Comparison of ENCODE assay signal across 10 cellular contexts in the genomic region with DNA sequence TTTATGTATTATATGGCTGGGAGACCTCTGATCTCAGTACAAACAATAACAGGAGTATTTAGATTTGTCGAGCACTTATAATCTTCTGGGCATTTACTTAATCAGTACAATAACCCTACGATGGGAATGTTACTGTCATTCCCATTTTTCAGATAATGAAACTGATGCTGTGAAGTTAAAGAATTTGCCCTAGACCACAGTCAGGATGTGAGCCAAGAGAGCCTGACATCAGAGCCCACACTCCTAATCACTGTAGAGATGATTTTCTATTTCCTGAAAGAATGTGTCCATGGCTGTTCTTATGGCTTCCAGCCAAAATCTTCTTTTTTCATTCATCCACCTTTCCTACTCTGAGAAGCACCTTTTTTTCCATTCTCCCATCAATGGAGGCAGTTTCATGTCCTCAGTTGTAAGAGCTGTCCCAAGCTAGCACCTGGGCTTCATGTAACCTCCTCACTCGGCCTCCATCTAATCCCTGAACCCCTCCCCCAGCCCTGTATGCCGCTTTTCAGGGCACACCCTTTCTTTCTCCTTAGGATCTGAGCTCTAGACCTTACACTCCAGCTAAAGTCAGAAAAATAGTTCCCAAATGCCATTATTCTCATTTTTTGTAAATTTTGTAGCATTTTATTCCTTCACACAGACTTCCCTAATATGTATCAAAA. TPM values are rescaled to one million over a fixed set of nuclear protein-coding genes. Genes with fewer than 3 reads are reported as not detected.
DNase-seq lines count a peak whose midpoint lies in the region; ATAC-seq and TF ChIP-seq lines count a peak whose summit lies in the region.
"Had no signal": no experiment of that assay in that cellular context is flagged by ENCODE, and none has a peak within 500 bp of the region (broad histone marks: within the 10 kb centered on the region; RNA-seq: fewer than 3 reads in every experiment).

No MANE protein-coding gene starts in this region.

- H3K4me1 ChIP-seq in left lung (peaks cover 6 to 9% of the 10 kb centered on the region in 2 donors), upper lobe of right lung (peaks cover 5% of the 10 kb centered on the region)

- peaks cover 28% of the 10 kb centered on the region for H3K27me3 Mint-ChIP-seq in T-helper 2 cell treated with Interferon-gamma antibody and Interleukin-4, amounts not matched to agents 5 μg/mL and 100 μg/mL, for 36 hours (ENCODE audit: low read depth)

- H3K9me3 Mint-ChIP-seq in T-helper 2 cell treated with Interferon-gamma antibody and Interleukin-4, amounts not matched to agents 5 μg/mL and 100 μg/mL, for 36 hours, result no peaks in the 10 kb centered on the region
- H3K9me3 Mint-ChIP-seq: T-helper 1 cell treated with Interleukin-12 subunit alpha and Interleukin-12 subunit beta and Interleukin-4 antibody, amounts not matched to agents 30 μg/mL and 1 μg/mL, for 36 hours had no signal

- DNase-seq in T-helper 2 cell treated with Interferon-gamma antibody and Interleukin-4, amounts not matched to agents 5 μg/mL and 100 μg/mL, for 36 hours (ENCODE audit: low spot score), result no peak
- DNase-seq in T-helper 2 cell (no peak), amniotic epithelial cell (ENCODE audit: low read depth) (peak; percentile 75), left lung (no peak), upper lobe of right lung (no peak), G401 (ENCODE audit: low spot score) (no peak), head of caudate nucleus (no peak)
- DNase-seq: mucosa of descending colon had no signal

- no peaks in the 10 kb centered on the region for H3K27me3 ChIP-seq in left lung
- no peaks in the 10 kb centered on the region for H3K27me3 ChIP-seq in upper lobe of right lung

- TF ChIP-seq CTCF in left lung (IDR thresholded peaks at IDR 0.05) (no peak), upper lobe of right lung (IDR thresholded peaks at IDR 0.05) (no peak)

- intact Hi-C loops in left lung (cut with DNase I) (no loop called here), upper lobe of right lung (cut with DNase I) (no loop called here), head of caudate nucleus (cut with DNase I) (no loop called here)

- H3K4me1 Mint-ChIP-seq in T-helper 2 cell treated with Interferon-gamma antibody and Interleukin-4, amounts not matched to agents 5 μg/mL and 100 μg/mL, for 36 hours (ENCODE audit: low read depth), result peaks cover 10% of the 10 kb centered on the region

- H3K9me3 ChIP-seq in left lung (no peaks in the 10 kb centered on the region), upper lobe of right lung (no peaks in the 10 kb centered on the region)
- H3K9me3 ChIP-seq: mucosa of descending colon had no signal

- H3K27ac Mint-ChIP-seq in T-helper 2 cell treated with Interferon-gamma antibody and Interleukin-4, amounts not matched to agents 5 μg/mL and 100 μg/mL, for 36 hours, result no peak overlapping the region
- H3K27ac Mint-ChIP-seq: T-helper 1 cell treated with Interleukin-12 subunit alpha and Interleukin-12 subunit beta and Interleukin-4 antibody, amounts not matched to agents 30 μg/mL and 1 μg/mL, for 36 hours had no signal

- H3K27ac ChIP-seq in left lung (peak overlapping the region; percentile 77 to 78), upper lobe of right lung (peak overlapping the region; percentile 72)

- H3K36me3 ChIP-seq in left lung (no peaks in the 10 kb centered on the region), upper lobe of right lung (peaks cover 2% of the 10 kb centered on the region)

- in situ Hi-C loops in G401 (cut with HindIII; ENCODE audit: low sequenced_read_pairs), result no loop called here

- H3K4me3 Mint-ChIP-seq in T-helper 2 cell treated with Interferon-gamma antibody and Interleukin-4, amounts not matched to agents 5 μg/mL and 100 μg/mL, for 36 hours, result peak overlapping the region; percentile 17

- ATAC-seq in left lung, result peak; percentile 7
- ATAC-seq in upper lobe of right lung, result no peak
- ATAC-seq in GM18909 (IDR thresholded peaks at IDR 0.05; ENCODE audit: poor library complexity, unreplicated experiment), result no peak

- no peaks in the 10 kb centered on the region for H3K36me3 Mint-ChIP-seq in T-helper 2 cell treated with Interferon-gamma antibody and Interleukin-4, amounts not matched to agents 5 μg/mL and 100 μg/mL, for 36 hours (ENCODE audit: low read depth)

- H3K4me3 ChIP-seq in left lung (no peak overlapping the region), upper lobe of right lung (peak overlapping the region; percentile 50)
- H3K4me3 ChIP-seq: mucosa of descending colon had no signal

RNA-seq across cellular contexts. Expression of a gene that starts 12.2 kb away (rescaled TPM):
- 100 to 1,000 TPM; 377 to 520 TPM for total RNA-seq in left lung
- 695 TPM for total RNA-seq in upper lobe of right lung
- total RNA-seq in G401 (2014; rRNA removed; shearing (Covaris generic)), result not detected in 2 replicates

RNA-seq across cellular contexts. Expression of a gene that starts 13.1 kb away (rescaled TPM):
- 100 to 1,000 TPM; 162 to 210 TPM for total RNA-seq in left lung
- total RNA-seq in upper lobe of right lung, result 192 TPM
- not detected in 2 replicates for total RNA-seq in G401 (2014; rRNA removed; shearing (Covaris generic))

Comparison
In these comparisons a context has a peak if more than half of its experiments do, and no peak if none do; other contexts are left out.
1. RNA of a gene that starts 12.2 kb away (total RNA-seq): 695 TPM in upper lobe of right lung (single experiment) and 377 to 520 TPM in left lung; not detected in G401; every median in the first group is over 100 times any median in the second.
2. RNA of a gene that starts 13.1 kb away (total RNA-seq): 162 to 210 TPM in left lung and 192 TPM in upper lobe of right lung (single experiment); not detected in G401; every median in the first group is over 100 times any median in the second.